20 cellular contexts compared by ENCODE assay signal in genomic region chr20:22821081-22821480, GRCh38.
"Had no signal": no experiment of that assay in that cellular context is flagged by ENCODE, and none has a peak within 500 bp of the region (broad histone marks: within the 10 kb centered on the region; RNA-seq: fewer than 3 reads in every experiment).

No MANE protein-coding gene starts in this region.

- H3K27ac ChIP-seq: epithelial cell of prostate, tibial artery had no signal

- H3K36me3 ChIP-seq: tibial artery had no signal

- H3K4me3 ChIP-seq: tibial artery had no signal

- H3K27me3 Mint-ChIP-seq: activated B cell treated with CpG ODN at 0.5 μM for 24 hours; activated CD4-positive, alpha-beta T cell treated with anti-CD3 and anti-CD28 coated beads for 36 hours; activated naive CD8-positive, alpha-beta T cell treated with anti-CD3 and anti-CD28 coated beads for 36 hours; stimulated activated naive CD8-positive, alpha-beta T cell treated with anti-CD3 and anti-CD28 coated beads, Interleukin-15, amount 100 ng/mL, for 72 hours had no signal

- H3K27me3 ChIP-seq: tibial artery had no signal

- H3K4me1 Mint-ChIP-seq: activated B cell treated with CpG ODN at 0.5 μM for 24 hours; activated CD4-positive, alpha-beta T cell treated with anti-CD3 and anti-CD28 coated beads for 36 hours; activated naive CD8-positive, alpha-beta T cell treated with anti-CD3 and anti-CD28 coated beads for 36 hours; stimulated activated effector memory CD8-positive, alpha-beta T cell treated with anti-CD3 and anti-CD28 coated beads, Interleukin-12 subunit alpha, Interleukin-12 subunit beta, amount 100 ng/mL, for 72 hours; stimulated activated naive CD8-positive, alpha-beta T cell treated with anti-CD3 and anti-CD28 coated beads, Interleukin-15, amount 100 ng/mL, for 72 hours had no signal

- H3K36me3 Mint-ChIP-seq: activated naive CD8-positive, alpha-beta T cell treated with anti-CD3 and anti-CD28 coated beads for 36 hours; natural killer cell treated with Interleukin-12 subunit alpha and Interleukin-12 subunit beta and Interleukin-15 and Interleukin-18, amount 100 ng/mL, for 72 hours; stimulated activated effector memory CD8-positive, alpha-beta T cell treated with anti-CD3 and anti-CD28 coated beads, Interleukin-12 subunit alpha, Interleukin-12 subunit beta, amount 100 ng/mL, for 72 hours had no signal

- H3K4me3 Mint-ChIP-seq: activated B cell treated with CpG ODN at 0.5 μM for 24 hours; activated CD4-positive, alpha-beta T cell treated with anti-CD3 and anti-CD28 coated beads for 36 hours; activated naive CD8-positive, alpha-beta T cell treated with anti-CD3 and anti-CD28 coated beads for 36 hours; activated T-cell treated with anti-CD3 and anti-CD28 coated beads, Interleukin-2, amount 50 U/mL, for 4 hours; natural killer cell treated with Interleukin-12 subunit alpha and Interleukin-12 subunit beta and Interleukin-15 and Interleukin-18, amount 100 ng/mL, for 72 hours; stimulated activated effector memory CD8-positive, alpha-beta T cell treated with anti-CD3 and anti-CD28 coated beads, Interleukin-12 subunit alpha, Interleukin-12 subunit beta, amount 100 ng/mL, for 72 hours; stimulated activated naive CD8-positive, alpha-beta T cell treated with anti-CD3 and anti-CD28 coated beads, Interleukin-15, amount 100 ng/mL, for 72 hours had no signal

- H3K9me3 ChIP-seq: tibial artery had no signal

- DNase-seq: activated B cell treated with CpG ODN at 0.5 μM for 24 hours; activated CD4-positive, alpha-beta T cell treated with anti-CD3 and anti-CD28 coated beads for 36 hours; activated CD4-positive, alpha-beta T cell treated with anti-CD3 and anti-CD28 coated beads, Interleukin-2, amount 50 U/mL, for 4 hours; activated CD8-positive, alpha-beta memory T cell treated with anti-CD3 and anti-CD28 coated beads, Interleukin-2, amount 50 U/mL, for 48 hours; activated naive CD4-positive, alpha-beta T cell treated with Interleukin-2 at 50 U/mL for 16 hours; activated naive CD8-positive, alpha-beta T cell treated with anti-CD3 and anti-CD28 coated beads for 36 hours; activated T-cell treated with anti-CD3 and anti-CD28 coated beads, Interleukin-2, amount 50 U/mL, for 4 hours; amniotic stem cell; cortex of kidney; left ventricle myocardium superior; nucleus accumbens; small intestine; stimulated activated CD4-positive, alpha-beta T cell treated with anti-CD3 and anti-CD28 coated beads, Interleukin-2, amount 100 ng/mL, for 24 hours; stimulated activated naive CD8-positive, alpha-beta T cell treated with anti-CD3 and anti-CD28 coated beads, Interleukin-15, amount 100 ng/mL, for 72 hours; T-helper 9 cell; tibial artery had no signal

- H3K27ac Mint-ChIP-seq: activated B cell treated with CpG ODN at 0.5 μM for 24 hours; activated CD4-positive, alpha-beta T cell treated with anti-CD3 and anti-CD28 coated beads for 36 hours; activated naive CD8-positive, alpha-beta T cell treated with anti-CD3 and anti-CD28 coated beads for 36 hours; activated T-helper 2 cell treated with anti-CD3 and anti-CD28 coated beads, Interferon-gamma antibody, Interleukin-2, Interleukin-4, amounts not matched to agents 10 μg/mL and 5 μg/mL and 100 μg/mL, durations not matched to agents 14 hours and 24 hours and 36 hours; natural killer cell treated with Interleukin-12 subunit alpha and Interleukin-12 subunit beta and Interleukin-15 and Interleukin-18, amount 100 ng/mL, for 72 hours; stimulated activated effector memory CD8-positive, alpha-beta T cell treated with anti-CD3 and anti-CD28 coated beads, Interleukin-12 subunit alpha, Interleukin-12 subunit beta, amount 100 ng/mL, for 72 hours; stimulated activated naive CD8-positive, alpha-beta T cell treated with anti-CD3 and anti-CD28 coated beads, Interleukin-15, amount 100 ng/mL, for 72 hours had no signal

- H3K9me3 Mint-ChIP-seq: activated B cell treated with CpG ODN at 0.5 μM for 24 hours; activated naive CD8-positive, alpha-beta T cell treated with anti-CD3 and anti-CD28 coated beads for 36 hours; activated T-cell treated with anti-CD3 and anti-CD28 coated beads, Interleukin-2, amount 50 U/mL, for 4 hours; activated T-helper 2 cell treated with anti-CD3 and anti-CD28 coated beads, Interferon-gamma antibody, Interleukin-2, Interleukin-4, amounts not matched to agents 10 μg/mL and 5 μg/mL and 100 μg/mL, durations not matched to agents 14 hours and 24 hours and 36 hours; natural killer cell treated with Interleukin-12 subunit alpha and Interleukin-12 subunit beta and Interleukin-15 and Interleukin-18, amount 100 ng/mL, for 72 hours; stimulated activated effector memory CD8-positive, alpha-beta T cell treated with anti-CD3 and anti-CD28 coated beads, Interleukin-12 subunit alpha, Interleukin-12 subunit beta, amount 100 ng/mL, for 72 hours; stimulated activated naive CD8-positive, alpha-beta T cell treated with anti-CD3 and anti-CD28 coated beads, Interleukin-15, amount 100 ng/mL, for 72 hours had no signal
